ENCODE assay signal across 1 cellular context in the genomic region with DNA sequence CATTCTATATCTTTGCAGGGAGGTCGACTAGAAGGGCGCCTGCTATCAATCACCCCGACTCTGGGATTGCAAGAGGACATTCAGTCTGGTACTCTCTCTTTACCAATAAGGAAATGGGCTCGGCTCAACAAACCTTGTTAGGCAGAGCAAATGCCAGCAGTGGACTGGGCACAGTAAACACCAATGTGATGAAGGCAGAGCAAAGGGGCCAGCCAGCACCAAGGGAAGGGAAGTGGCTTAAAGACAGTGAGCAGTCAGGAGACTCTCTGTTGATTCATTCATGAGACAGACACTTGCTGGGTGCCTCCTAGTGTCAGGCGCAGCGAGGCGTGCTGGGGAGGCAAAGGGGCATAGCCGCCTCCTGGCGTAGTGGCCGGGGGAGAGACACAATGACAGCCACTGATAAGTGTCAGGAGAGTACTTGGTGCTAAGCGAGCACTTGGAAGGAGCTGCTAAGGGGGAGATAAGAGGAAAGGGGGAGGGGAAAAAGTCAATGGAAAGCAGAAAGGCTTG.
TF ChIP-seq lines count a peak whose summit lies in the region.

No MANE protein-coding gene starts in this region.

TF ChIP-seq in K562, 482 proteins besides CTCF, POLR2A, EP300 and RAD21 (continues in another document):
- TF ChIP-seq XRCC5 (IDR thresholded peaks at IDR 0.05; ENCODE audit: low read depth, low read length) (0 out of 2 replicates have a peak, but pooled peaks have one; percentile 38), PPARD (CRISPR knock-in tag; IDR thresholded peaks at IDR 0.05) (no peak), JUND (IDR thresholded peaks at IDR 0.05; ENCODE audit: borderline replicate concordance, low read depth, low read length) (no peak), JUND (tag; IDR thresholded peaks at IDR 0.05; ENCODE audit: borderline replicate concordance, low read depth, low read length) (peak; percentile 11; the same call in 1 of the 3 replicates), CTBP1 (IDR thresholded peaks at IDR 0.05; ENCODE audit: borderline replicate concordance) (peak; percentile 23; the same call in 1 of the 2 replicates), MEIS2 (IDR thresholded peaks at IDR 0.05; ENCODE audit: partially characterized antibody) (peak; percentile 59), CXXC5 (CRISPR knock-in tag; IDR thresholded peaks at IDR 0.05) (peak; percentile 74), TOE1 (IDR thresholded peaks at IDR 0.05; ENCODE audit: borderline replicate concordance) (peak; percentile 26; the same call in 1 of the 2 replicates), TOE1 (CRISPR knock-in tag; IDR thresholded peaks at IDR 0.05; ENCODE audit: borderline replicate concordance, low read depth) (no peak), ESRRA (IDR thresholded peaks at IDR 0.05; ENCODE audit: borderline replicate concordance, low read depth) (no peak), MTA1 (IDR thresholded peaks at IDR 0.05; ENCODE audit: borderline replicate concordance) (0 out of 2 replicates have a peak, but pooled peaks have one; percentile 51), FOXM1 (IDR thresholded peaks at IDR 0.05; ENCODE audit: low read depth) (peak; percentile 35; the same call in 1 of the 2 replicates), FOXM1 (CRISPR knock-in tag; IDR thresholded peaks at IDR 0.05; ENCODE audit: low read depth) (no peak), MBD2 (IDR thresholded peaks at IDR 0.05; ENCODE audit: borderline replicate concordance, low read depth) (0 out of 2 replicates have a peak, but pooled peaks have one; percentile 36), EGR1 (conservative IDR thresholded peaks at IDR 0.05) (0 out of 2 replicates have a peak, but pooled peaks have one; percentile 18), KLF16 (IDR thresholded peaks at IDR 0.05) (peak; percentile 83), FOXK2 (conservative IDR thresholded peaks at IDR 0.05 in 1 of 2, IDR thresholded peaks at IDR 0.05 in 1 of 2; ENCODE audit: low read depth in 2 of 2) (peak in 1 of 2 experiments; percentile 52; a peak in 1 of 4 replicates), HBP1 (CRISPR knock-in tag; IDR thresholded peaks at IDR 0.05) (peak; percentile 62; the same call in 1 of the 2 replicates), HNRNPUL1 (IDR thresholded peaks at IDR 0.05; ENCODE audit: low read length) (no peak), ARID3A (IDR thresholded peaks at IDR 0.05; ENCODE audit: borderline replicate concordance, low read depth, low read length) (no peak), ARNT (IDR thresholded peaks at IDR 0.05) (peak; percentile 53 to 59; a peak in 3 of 4 replicates), CC2D1A (IDR thresholded peaks at IDR 0.05) (peak; percentile 68; the same call in 1 of the 2 replicates), PHB2 (IDR thresholded peaks at IDR 0.05; ENCODE audit: low read depth) (peak; percentile 54; the same call in 1 of the 2 replicates), MNT (conservative IDR thresholded peaks at IDR 0.05) (peak in 1 of 2 experiments; percentile 67; a peak in 2 of 4 replicates), SMARCA4 (IDR thresholded peaks at IDR 0.05) (peak; percentile 72; the same call in 1 of the 2 replicates), BCOR (IDR thresholded peaks at IDR 0.05) (peak; percentile 87), HLTF (IDR thresholded peaks at IDR 0.05) (0 out of 2 replicates have a peak, but pooled peaks have one; percentile 59), NRF1 (conservative IDR thresholded peaks at IDR 0.05 in 1 of 2, IDR thresholded peaks at IDR 0.05 in 1 of 2) (0 out of 4 replicates have a peak, but pooled peaks have one; percentile 7 to 25), SIN3A (IDR thresholded peaks at IDR 0.05; ENCODE audit: borderline replicate concordance in 2 of 2, control insufficient read depth in 1 of 2, low read depth in 2 of 2, low read length in 2 of 2) (no peak), ZMIZ1 (IDR thresholded peaks at IDR 0.05; ENCODE audit: low read depth in 2 of 2, low read length in 2 of 2) (peak in 1 of 2 experiments; percentile 22; a peak in 1 of 4 replicates), SPI1 (IDR thresholded peaks at IDR 0.05; ENCODE audit: borderline replicate concordance, low read depth, low read length) (peak; percentile 35; the same call in 1 of the 2 replicates), BHLHE40 (IDR thresholded peaks at IDR 0.05; ENCODE audit: low read length) (peak; percentile 55), TEAD4 (IDR thresholded peaks at IDR 0.05; ENCODE audit: low read length) (peak; percentile 76), TEAD4 (CRISPR knock-in tag; IDR thresholded peaks at IDR 0.05; ENCODE audit: borderline replicate concordance) (no peak), MIER1 (IDR thresholded peaks at IDR 0.05; ENCODE audit: low read depth) (no peak), DPF2 (IDR thresholded peaks at IDR 0.05) (peak; percentile 80), CREM (IDR thresholded peaks at IDR 0.05; ENCODE audit: low read depth) (peak; percentile 35; the same call in 1 of the 2 replicates), PTBP1 (IDR thresholded peaks at IDR 0.05; ENCODE audit: low read depth, low read length) (0 out of 2 replicates have a peak, but pooled peaks have one; percentile 58), STAT5A (IDR thresholded peaks at IDR 0.05; ENCODE audit: borderline replicate concordance, low read length) (peak; percentile 56; the same call in 1 of the 2 replicates), HNRNPLL (IDR thresholded peaks at IDR 0.05; ENCODE audit: low read depth, low read length, poor library complexity, severe bottlenecking) (peak; percentile 79), STAG1 (CRISPR knock-in tag; IDR thresholded peaks at IDR 0.05; ENCODE audit: borderline replicate concordance) (no peak), TBL1XR1 (IDR thresholded peaks at IDR 0.05; ENCODE audit: low read length in 2 of 2) (0 out of 4 replicates have a peak, but pooled peaks of 1 of the 2 experiments have one; percentile 61), KDM1A (IDR thresholded peaks at IDR 0.05) (peak; percentile 90 to 93)
- TF ChIP-seq, protein P1, sequence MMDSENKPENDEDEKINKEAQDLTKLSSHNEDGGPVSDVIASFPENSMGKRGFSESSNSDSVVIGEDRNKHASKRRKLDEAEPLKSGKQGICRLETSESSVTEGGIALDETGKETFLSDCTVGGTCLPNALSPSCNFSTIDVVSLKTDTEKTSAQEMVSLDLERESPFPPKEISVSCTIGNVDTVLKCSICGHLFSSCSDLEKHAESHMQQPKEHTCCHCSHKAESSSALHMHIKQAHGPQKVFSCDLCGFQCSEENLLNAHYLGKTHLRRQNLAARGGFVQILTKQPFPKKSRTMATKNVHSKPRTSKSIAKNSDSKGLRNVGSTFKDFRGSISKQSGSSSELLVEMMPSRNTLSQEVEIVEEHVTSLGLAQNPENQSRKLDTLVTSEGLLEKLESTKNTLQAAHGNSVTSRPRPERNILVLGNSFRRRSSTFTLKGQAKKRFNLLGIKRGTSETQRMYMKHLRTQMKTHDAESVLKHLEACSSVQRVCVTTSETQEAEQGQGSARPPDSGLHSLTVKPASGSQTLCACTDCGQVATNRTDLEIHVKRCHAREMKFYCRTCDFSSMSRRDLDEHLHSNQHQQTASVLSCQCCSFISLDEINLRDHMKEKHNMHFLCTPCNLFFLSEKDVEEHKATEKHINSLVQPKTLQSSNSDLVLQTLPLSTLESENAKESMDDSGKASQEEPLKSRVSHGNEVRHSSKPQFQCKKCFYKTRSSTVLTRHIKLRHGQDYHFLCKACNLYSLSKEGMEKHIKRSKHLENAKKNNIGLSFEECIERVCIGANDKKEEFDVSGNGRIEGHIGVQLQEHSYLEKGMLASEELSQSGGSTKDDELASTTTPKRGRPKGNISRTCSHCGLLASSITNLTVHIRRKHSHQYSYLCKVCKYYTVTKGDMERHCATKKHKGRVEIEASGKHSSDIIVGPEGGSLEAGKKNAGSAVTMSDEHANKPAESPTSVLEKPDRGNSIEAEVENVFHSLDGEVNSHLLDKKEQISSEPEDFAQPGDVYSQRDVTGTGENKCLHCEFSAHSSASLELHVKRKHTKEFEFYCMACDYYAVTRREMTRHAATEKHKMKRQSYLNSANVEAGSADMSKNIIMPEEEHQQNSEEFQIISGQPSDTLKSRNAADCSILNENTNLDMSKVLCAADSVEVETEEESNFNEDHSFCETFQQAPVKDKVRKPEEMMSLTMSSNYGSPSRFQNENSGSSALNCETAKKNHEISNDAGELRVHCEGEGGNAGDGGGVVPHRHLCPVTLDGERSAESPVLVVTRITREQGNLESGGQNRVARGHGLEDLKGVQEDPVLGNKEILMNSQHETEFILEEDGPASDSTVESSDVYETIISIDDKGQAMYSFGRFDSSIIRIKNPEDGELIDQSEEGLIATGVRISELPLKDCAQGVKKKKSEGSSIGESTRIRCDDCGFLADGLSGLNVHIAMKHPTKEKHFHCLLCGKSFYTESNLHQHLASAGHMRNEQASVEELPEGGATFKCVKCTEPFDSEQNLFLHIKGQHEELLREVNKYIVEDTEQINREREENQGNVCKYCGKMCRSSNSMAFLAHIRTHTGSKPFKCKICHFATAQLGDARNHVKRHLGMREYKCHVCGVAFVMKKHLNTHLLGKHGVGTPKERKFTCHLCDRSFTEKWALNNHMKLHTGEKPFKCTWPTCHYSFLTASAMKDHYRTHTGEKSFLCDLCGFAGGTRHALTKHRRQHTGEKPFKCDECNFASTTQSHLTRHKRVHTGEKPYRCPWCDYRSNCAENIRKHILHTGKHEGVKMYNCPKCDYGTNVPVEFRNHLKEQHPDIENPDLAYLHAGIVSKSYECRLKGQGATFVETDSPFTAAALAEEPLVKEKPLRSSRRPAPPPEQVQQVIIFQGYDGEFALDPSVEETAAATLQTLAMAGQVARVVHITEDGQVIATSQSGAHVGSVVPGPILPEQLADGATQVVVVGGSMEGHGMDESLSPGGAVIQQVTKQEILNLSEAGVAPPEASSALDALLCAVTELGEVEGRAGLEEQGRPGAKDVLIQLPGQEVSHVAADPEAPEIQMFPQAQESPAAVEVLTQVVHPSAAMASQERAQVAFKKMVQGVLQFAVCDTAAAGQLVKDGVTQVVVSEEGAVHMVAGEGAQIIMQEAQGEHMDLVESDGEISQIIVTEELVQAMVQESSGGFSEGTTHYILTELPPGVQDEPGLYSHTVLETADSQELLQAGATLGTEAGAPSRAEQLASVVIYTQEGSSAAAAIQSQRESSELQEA (IDR thresholded peaks at IDR 0.05; ENCODE audit: low read depth): peak; percentile 77
- TF ChIP-seq, protein P2, sequence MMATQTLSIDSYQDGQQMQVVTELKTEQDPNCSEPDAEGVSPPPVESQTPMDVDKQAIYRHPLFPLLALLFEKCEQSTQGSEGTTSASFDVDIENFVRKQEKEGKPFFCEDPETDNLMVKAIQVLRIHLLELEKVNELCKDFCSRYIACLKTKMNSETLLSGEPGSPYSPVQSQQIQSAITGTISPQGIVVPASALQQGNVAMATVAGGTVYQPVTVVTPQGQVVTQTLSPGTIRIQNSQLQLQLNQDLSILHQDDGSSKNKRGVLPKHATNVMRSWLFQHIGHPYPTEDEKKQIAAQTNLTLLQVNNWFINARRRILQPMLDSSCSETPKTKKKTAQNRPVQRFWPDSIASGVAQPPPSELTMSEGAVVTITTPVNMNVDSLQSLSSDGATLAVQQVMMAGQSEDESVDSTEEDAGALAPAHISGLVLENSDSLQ (IDR thresholded peaks at IDR 0.05): peak; percentile 50; the same call in 1 of the 2 replicates
